Comparison of ENCODE assay signal across 11 cellular contexts in genomic region chr9:93600504-93600903, GRCh38. TPM values are rescaled to one million over a fixed set of nuclear protein-coding genes. Genes with fewer than 3 reads are reported as not detected.
DNase-seq lines count a peak whose midpoint lies in the region; ATAC-seq, FAIRE-seq and TF ChIP-seq lines count a peak whose summit lies in the region.
"Had no signal": no experiment of that assay in that cellular context is flagged by ENCODE, and none has a peak within 500 bp of the region (broad histone marks: within the 10 kb centered on the region; RNA-seq: fewer than 3 reads in every experiment).

No MANE protein-coding gene starts in this region.

- POLR2A ChIA-PET in activated CD8-positive, alpha-beta T cell treated with anti-CD3 and anti-CD28 coated beads, Interleukin-2, amount 10 ng/mL, durations not matched to agents 7 days and 5 days (lab: Charles Lee): no interaction called here
- POLR2A ChIA-PET in activated CD8-positive, alpha-beta T cell treated with anti-CD3 and anti-CD28 coated beads for 36 hours (lab: Charles Lee): no interaction called here

- H3K9me3 Mint-ChIP-seq in activated CD8-positive, alpha-beta T cell treated with anti-CD3 and anti-CD28 coated beads, Interleukin-2, amount 10 ng/mL, durations not matched to agents 7 days and 5 days (ENCODE audit: insufficient read depth): no peaks in the 10 kb centered on the region
- H3K9me3 Mint-ChIP-seq in activated CD8-positive, alpha-beta T cell treated with anti-CD3 and anti-CD28 coated beads for 36 hours: peaks cover 5% of the 10 kb centered on the region
- H3K9me3 Mint-ChIP-seq in stimulated activated naive B cell treated with anti-CD40 and anti-IgM and Interleukin-4, amounts not matched to agents 10 μg/mL and 1 μg/mL and 100 μg/mL, for 72 hours: peaks cover 0 to 2% of the 10 kb centered on the region in 2 donors

- no peak overlapping the region for H3K4me3 Mint-ChIP-seq in activated CD8-positive, alpha-beta T cell treated with anti-CD3 and anti-CD28 coated beads, Interleukin-2, amount 10 ng/mL, durations not matched to agents 7 days and 5 days
- H3K4me3 Mint-ChIP-seq in activated CD8-positive, alpha-beta T cell treated with anti-CD3 and anti-CD28 coated beads for 36 hours: no peak overlapping the region
- no peak overlapping the region for H3K4me3 Mint-ChIP-seq in stimulated activated naive B cell treated with anti-CD40 and anti-IgM and Interleukin-4, amounts not matched to agents 10 μg/mL and 1 μg/mL and 100 μg/mL, for 72 hours

- no peak for DNase-seq in activated CD8-positive, alpha-beta T cell treated with anti-CD3 and anti-CD28 coated beads, Interleukin-2, amount 10 ng/mL, durations not matched to agents 7 days and 5 days
- DNase-seq in activated CD8-positive, alpha-beta T cell treated with anti-CD3 and anti-CD28 coated beads for 36 hours: no peak
- DNase-seq in NCI-H510A (lab: John Stamatoyannopoulos, UW) (peak; percentile 91), ecto neural progenitor cell (ENCODE audit: low spot score) (peak; percentile 47), GM19239 (ENCODE audit: insufficient read length, low spot score) (no peak), MV-4-11 (lab: John Stamatoyannopoulos, UW) (no peak)
- DNase-seq in stimulated activated naive B cell treated with anti-CD40 and anti-IgM and Interleukin-4, amounts not matched to agents 10 μg/mL and 1 μg/mL and 100 μg/mL, for 72 hours: no peak
- DNase-seq: foreskin melanocyte, GM23248 had no signal

- H3K36me3 Mint-ChIP-seq in activated CD8-positive, alpha-beta T cell treated with anti-CD3 and anti-CD28 coated beads, Interleukin-2, amount 10 ng/mL, durations not matched to agents 7 days and 5 days (ENCODE audit: low read depth): no peaks in the 10 kb centered on the region
- H3K36me3 Mint-ChIP-seq in activated CD8-positive, alpha-beta T cell treated with anti-CD3 and anti-CD28 coated beads for 36 hours (ENCODE audit: low read depth): peaks cover 9% of the 10 kb centered on the region
- peaks cover 0 to 3% of the 10 kb centered on the region in 2 donors for H3K36me3 Mint-ChIP-seq in stimulated activated naive B cell treated with anti-CD40 and anti-IgM and Interleukin-4, amounts not matched to agents 10 μg/mL and 1 μg/mL and 100 μg/mL, for 72 hours

- no peak for FAIRE-seq in GM19239 (lab: Jason Lieb, UNC)

- CTCF ChIA-PET in activated CD8-positive, alpha-beta T cell treated with anti-CD3 and anti-CD28 coated beads, Interleukin-2, amount 10 ng/mL, durations not matched to agents 7 days and 5 days (lab: Charles Lee): no interaction called here
- CTCF ChIA-PET in activated CD8-positive, alpha-beta T cell treated with anti-CD3 and anti-CD28 coated beads for 36 hours (lab: Charles Lee): no interaction called here

- no peaks in the 10 kb centered on the region for H3K27me3 Mint-ChIP-seq in activated CD8-positive, alpha-beta T cell treated with anti-CD3 and anti-CD28 coated beads, Interleukin-2, amount 10 ng/mL, durations not matched to agents 7 days and 5 days (ENCODE audit: low read depth)
- no peaks in the 10 kb centered on the region for H3K27me3 Mint-ChIP-seq in activated CD8-positive, alpha-beta T cell treated with anti-CD3 and anti-CD28 coated beads for 36 hours
- H3K27me3 Mint-ChIP-seq in stimulated activated naive B cell treated with anti-CD40 and anti-IgM and Interleukin-4, amounts not matched to agents 10 μg/mL and 1 μg/mL and 100 μg/mL, for 72 hours: no peaks in the 10 kb centered on the region
- H3K27me3 Mint-ChIP-seq: brain had no signal

- H3K4me1 Mint-ChIP-seq in activated CD8-positive, alpha-beta T cell treated with anti-CD3 and anti-CD28 coated beads, Interleukin-2, amount 10 ng/mL, durations not matched to agents 7 days and 5 days (ENCODE audit: low read depth): peaks cover 36% of the 10 kb centered on the region
- H3K4me1 Mint-ChIP-seq in activated CD8-positive, alpha-beta T cell treated with anti-CD3 and anti-CD28 coated beads for 36 hours (ENCODE audit: low read depth): peaks cover 56% of the 10 kb centered on the region
- H3K4me1 Mint-ChIP-seq in stimulated activated naive B cell treated with anti-CD40 and anti-IgM and Interleukin-4, amounts not matched to agents 10 μg/mL and 1 μg/mL and 100 μg/mL, for 72 hours: peaks cover 53 to 64% of the 10 kb centered on the region in 2 donors

- intact Hi-C loops in activated CD8-positive, alpha-beta T cell treated with anti-CD3 and anti-CD28 coated beads for 36 hours (cut with micrococcal nuclease): no loop called here

- no peak overlapping the region for H3K27ac Mint-ChIP-seq in activated CD8-positive, alpha-beta T cell treated with anti-CD3 and anti-CD28 coated beads, Interleukin-2, amount 10 ng/mL, durations not matched to agents 7 days and 5 days
- H3K27ac Mint-ChIP-seq in activated CD8-positive, alpha-beta T cell treated with anti-CD3 and anti-CD28 coated beads for 36 hours: no peak overlapping the region
- H3K27ac Mint-ChIP-seq in stimulated activated naive B cell treated with anti-CD40 and anti-IgM and Interleukin-4, amounts not matched to agents 10 μg/mL and 1 μg/mL and 100 μg/mL, for 72 hours: no peak overlapping the region

- peak; percentile 31 for ATAC-seq in activated CD8-positive, alpha-beta T cell treated with anti-CD3 and anti-CD28 coated beads, Interleukin-2, amount 10 ng/mL, durations not matched to agents 7 days and 5 days
- no peak for ATAC-seq in activated CD8-positive, alpha-beta T cell treated with anti-CD3 and anti-CD28 coated beads for 36 hours
- peak; percentile 54 to 68 for ATAC-seq in stimulated activated naive B cell treated with anti-CD40 and anti-IgM and Interleukin-4, amounts not matched to agents 10 μg/mL and 1 μg/mL and 100 μg/mL, for 72 hours (replicated peaks)
- no peak for ATAC-seq in GM21515 (IDR thresholded peaks at IDR 0.05; ENCODE audit: unreplicated experiment)

- TF ChIP-seq CTCF in activated CD8-positive, alpha-beta T cell treated with anti-CD3 and anti-CD28 coated beads for 36 hours (IDR thresholded peaks at IDR 0.05): no peak

RNA-seq across cellular contexts. Expression of gene PHF2, which starts 24.1 kb away (rescaled TPM):
- total RNA-seq in activated CD8-positive, alpha-beta T cell treated with anti-CD3 and anti-CD28 coated beads, Interleukin-2, amount 10 ng/mL, durations not matched to agents 7 days and 5 days: 10 to 100 TPM; 22.1 to 23.5 TPM
- 10 to 100 TPM; 12.9 to 13.1 TPM for total RNA-seq in activated CD8-positive, alpha-beta T cell treated with anti-CD3 and anti-CD28 coated beads for 36 hours

Comparison
In these comparisons a context has a peak if more than half of its experiments do, and no peak if none do; other contexts are left out.
1. ATAC-seq: peak in activated CD8-positive, alpha-beta T cell treated with anti-CD3 and anti-CD28 coated beads, Interleukin-2, amount 10 ng/mL, durations not matched to agents 7 days and 5 days (single experiment) and stimulated activated naive B cell treated with anti-CD40 and anti-IgM and Interleukin-4, amounts not matched to agents 10 μg/mL and 1 μg/mL and 100 μg/mL, for 72 hours (2 of 2); none in activated CD8-positive, alpha-beta T cell treated with anti-CD3 and anti-CD28 coated beads for 36 hours (single experiment) and GM21515 (single experiment).
2. DNase-seq: peak in NCI-H510A (single experiment) and ecto neural progenitor cell (single experiment); none in activated CD8-positive, alpha-beta T cell treated with anti-CD3 and anti-CD28 coated beads, Interleukin-2, amount 10 ng/mL, durations not matched to agents 7 days and 5 days (single experiment), activated CD8-positive, alpha-beta T cell treated with anti-CD3 and anti-CD28 coated beads for 36 hours (single experiment), stimulated activated naive B cell treated with anti-CD40 and anti-IgM and Interleukin-4, amounts not matched to agents 10 μg/mL and 1 μg/mL and 100 μg/mL, for 72 hours (single experiment), GM19239 (single experiment) and MV-4-11 (single experiment).